6 cellular contexts compared by ENCODE assay signal in the genomic region with DNA sequence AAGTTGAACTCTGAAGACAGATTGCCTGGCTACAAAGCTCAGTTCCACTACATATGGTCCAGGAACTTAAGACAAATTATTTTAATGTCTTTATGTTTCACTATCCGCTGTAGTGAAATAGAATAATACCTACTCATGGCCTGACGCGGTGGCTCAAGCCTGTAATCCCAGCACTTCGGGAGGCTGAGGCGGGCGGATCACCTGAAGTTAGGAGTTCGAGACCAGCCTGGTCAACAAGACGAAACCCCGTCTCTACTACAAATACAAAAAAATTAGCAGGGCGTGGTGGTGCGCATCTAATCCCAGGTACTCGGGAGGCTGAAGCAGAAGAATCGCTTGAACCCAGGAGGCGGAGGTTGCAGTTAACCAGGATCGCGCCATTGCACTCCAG. TPM values are rescaled to one million over a fixed set of nuclear protein-coding genes. Genes with fewer than 3 reads are reported as not detected.
DNase-seq lines count a peak whose midpoint lies in the region; ATAC-seq and TF ChIP-seq lines count a peak whose summit lies in the region.
"Not testable (repeated sequence)": the region's sequence is repeated elsewhere in the genome, so short reads cannot be mapped to it uniquely, and the experiment has no call there.

No MANE protein-coding gene starts in this region.

- H3K4me2 ChIP-seq in SU-DHL-6 (ENCODE audit: low read depth, low read length, poor library complexity, severe bottlenecking), result peak overlapping the region; percentile 71

- not testable (repeated sequence) for H3F3A ChIP-seq in SU-DHL-6 (ENCODE audit: insufficient read depth)

- peaks cover 14% of the 10 kb centered on the region for H3K79me2 ChIP-seq in SU-DHL-6 (ENCODE audit: insufficient read depth, low read length)

- intact Hi-C loops in body of pancreas (cut with DNase I), result not testable (repeated sequence)

- H3K9ac ChIP-seq in SU-DHL-6 (ENCODE audit: low read length), result peak overlapping the region; percentile 89

- H2AFZ ChIP-seq in SU-DHL-6 (ENCODE audit: low read depth, low read length, severe bottlenecking), result peak overlapping the region; percentile 84

- not testable (repeated sequence) for TF ChIP-seq CTCF in GM12865 (IDR thresholded peaks at IDR 0.05; ENCODE audit: insufficient read depth, low read depth, low read length, missing control alignments); SU-DHL-6 (IDR thresholded peaks at IDR 0.05; ENCODE audit: insufficient read depth, low read length, poor library complexity, severe bottlenecking); body of pancreas (IDR thresholded peaks at IDR 0.05); cardiac muscle cell (IDR thresholded peaks at IDR 0.05; ENCODE audit: low read depth, low read length); nephron (IDR thresholded peaks at IDR 0.05; ENCODE audit: unreplicated experiment in 3 of 3)

- DNase-seq in GM12865 (ENCODE audit: low read depth); body of pancreas; cardiac muscle cell (ENCODE audit: low read depth in 1 of 2, low spot score in 1 of 2): not testable (repeated sequence)

- not testable (repeated sequence) for H3K27me3 ChIP-seq in SU-DHL-6 (ENCODE audit: low read length); body of pancreas; cardiac muscle cell; thymus (ENCODE audit: control insufficient read depth, insufficient read depth)

- peak overlapping the region; percentile 97 to 99 (median 98) for H3K4me3 Mint-ChIP-seq in nephron

- TF ChIP-seq POLR2A in body of pancreas (IDR thresholded peaks at IDR 0.05), result not testable (repeated sequence)

- peak overlapping the region; percentile 100 for H3K4me3 ChIP-seq in GM12865 (ENCODE audit: low read depth, low read length)
- H3K4me3 ChIP-seq in SU-DHL-6 (ENCODE audit: insufficient read depth, low read length, poor library complexity, severe bottlenecking), result peak overlapping the region; percentile 100
- H3K4me3 ChIP-seq in body of pancreas, result peak overlapping the region in 1 of 2 donors; percentile 96
- peak overlapping the region; percentile 94 for H3K4me3 ChIP-seq in cardiac muscle cell
- H3K4me3 ChIP-seq in thymus (ENCODE audit: low read length), result peak overlapping the region; percentile 79

- H3K27me3 Mint-ChIP-seq in nephron (ENCODE audit: low read depth), result not testable (repeated sequence)

- H3K9me2 ChIP-seq in SU-DHL-6 (replicated peaks; ENCODE audit: insufficient read depth, low read length), result not testable (repeated sequence)

- peak overlapping the region; percentile 88 to 97 (median 97) for H3K27ac Mint-ChIP-seq in nephron

- not testable (repeated sequence) for H4K20me1 ChIP-seq in SU-DHL-6 (ENCODE audit: low read depth, low read length)

- H3K36me3 Mint-ChIP-seq in nephron (ENCODE audit: low read depth), result not testable (repeated sequence)

- not testable (repeated sequence) for H3K9me3 Mint-ChIP-seq in nephron

- H3K36me3 ChIP-seq in SU-DHL-6 (ENCODE audit: low read length); body of pancreas (replicated peaks in 1 of 2; ENCODE audit: insufficient read depth in 1 of 2, low read depth in 2 of 2); cardiac muscle cell: not testable (repeated sequence)
- peaks cover 16% of the 10 kb centered on the region for H3K36me3 ChIP-seq in thymus (ENCODE audit: control insufficient read depth, insufficient read depth)

- not testable (repeated sequence) for H3K4me1 Mint-ChIP-seq in nephron

- peaks cover 19% of the 10 kb centered on the region for H3K4me1 ChIP-seq in body of pancreas
- H3K4me1 ChIP-seq in cardiac muscle cell (ENCODE audit: low read depth), result not testable (repeated sequence)
- peaks cover 17% of the 10 kb centered on the region for H3K4me1 ChIP-seq in thymus (ENCODE audit: control insufficient read depth, insufficient read depth, low read length)

- H3K27ac ChIP-seq in SU-DHL-6 (ENCODE audit: low read depth, low read length); thymus (ENCODE audit: low read depth): not testable (repeated sequence)
- H3K27ac ChIP-seq in body of pancreas (peak overlapping the region; percentile 61 to 91 (median 81)), cardiac muscle cell (peak overlapping the region; percentile 89)

- not testable (repeated sequence) for ATAC-seq in body of pancreas

- 86 to 94% methylated on average over 16 of the region's 16 CpGs for WGBS in body of pancreas, 2 donors
- 97% methylated on average over 16 of the region's 16 CpGs for WGBS in thymus

- H3K9me3 ChIP-seq in SU-DHL-6 (ENCODE audit: insufficient read depth, low read length); body of pancreas; cardiac muscle cell (ENCODE audit: low read depth); thymus (ENCODE audit: control insufficient read depth): not testable (repeated sequence)

RNA-seq across cellular contexts. Expression of gene SNF8, which starts 0.6 kb away (rescaled TPM):
- total RNA-seq in body of pancreas (10 to 100 TPM; 35.9 to 39.4 TPM), cardiac muscle cell (114 and 187 TPM in 2 replicates)
- polyA plus RNA-seq in cardiac muscle cell (132 and 315 TPM in 2 replicates), thymus (92.2 TPM)

RNA-seq across cellular contexts. Expression of gene GIP, which starts 23.1 kb away (rescaled TPM):
- total RNA-seq in body of pancreas, result not detected
- total RNA-seq in cardiac muscle cell, result not detected in 2 replicates
- polyA plus RNA-seq in cardiac muscle cell, result 0.66 TPM in 1 of 2 replicates, not detected in the other
- 1.9 TPM for polyA plus RNA-seq in thymus

RNA-seq across cellular contexts. Expression of gene UBE2Z, which starts 37.0 kb away (rescaled TPM):
- total RNA-seq in body of pancreas (10 to 100 TPM; 28.3 to 47.1 TPM), cardiac muscle cell (52.7 and 54.1 TPM in 2 replicates)
- polyA plus RNA-seq in cardiac muscle cell (61.7 and 64.2 TPM in 2 replicates), thymus (73.4 TPM)

RNA-seq across cellular contexts. Expression of gene IGF2BP1, which starts 51.9 kb away (rescaled TPM):
- total RNA-seq in body of pancreas, result not detected
- 55.1 and 74.0 TPM in 2 replicates for total RNA-seq in cardiac muscle cell
- polyA plus RNA-seq in cardiac muscle cell, result 18.7 and 41.7 TPM in 2 replicates
- polyA plus RNA-seq in thymus, result 0.07 TPM

RNA-seq across cellular contexts. Expression of gene ATP5MC1, which starts 52.7 kb away (rescaled TPM):
- total RNA-seq in body of pancreas (10 to 100 TPM in 1 of 2 donors, 1 to 10 TPM in 1; 8.2 to 16.9 TPM), cardiac muscle cell (160 and 303 TPM in 2 replicates)
- polyA plus RNA-seq in cardiac muscle cell (455 and 810 TPM in 2 replicates), thymus (157 TPM)
